In the genomic region with DNA sequence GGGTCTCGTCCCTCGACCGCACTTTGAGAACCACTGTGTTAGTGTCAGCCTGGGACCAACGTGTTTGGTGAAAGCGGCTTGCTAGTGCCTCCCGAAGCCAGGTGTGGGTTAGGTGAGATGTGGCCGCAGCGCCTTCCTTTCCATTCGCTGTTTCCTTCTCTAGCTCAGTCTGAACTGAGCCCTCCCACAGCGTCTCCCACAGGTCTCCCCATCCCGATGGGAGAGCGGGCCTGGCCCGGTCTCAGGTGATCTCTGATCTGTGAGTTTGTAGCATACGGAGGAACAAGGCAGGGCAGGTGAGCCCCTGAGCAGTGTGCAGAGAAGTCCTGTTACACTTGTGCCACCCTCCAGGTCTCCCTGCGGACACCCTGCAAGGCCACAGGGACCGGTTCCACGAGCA, we compare ENCODE assay signal across 14 cellular contexts. TPM values are rescaled to one million over a fixed set of nuclear protein-coding genes. Genes with fewer than 3 reads are reported as not detected.
DNase-seq lines count a peak whose midpoint lies in the region; ATAC-seq and TF ChIP-seq lines count a peak whose summit lies in the region.
"Had no signal": no experiment of that assay in that cellular context is flagged by ENCODE, and none has a peak within 500 bp of the region (broad histone marks: within the 10 kb centered on the region; RNA-seq: fewer than 3 reads in every experiment).

No MANE protein-coding gene starts in this region.

- H3K27ac ChIP-seq in caudate nucleus (ENCODE audit: low read depth, low read length) (peak overlapping the region; percentile 31), layer of hippocampus (ENCODE audit: low read depth, low read length) (peak overlapping the region; percentile 77), thoracic aorta (peak overlapping the region; percentile 17 to 91)
- H3K27ac ChIP-seq: A549, GM23248 had no signal

- no peaks in the 10 kb centered on the region for H3K27me3 ChIP-seq in H7 (ENCODE audit: control insufficient read depth, insufficient read depth, low read length)
- no peaks in the 10 kb centered on the region for H3K27me3 ChIP-seq in layer of hippocampus (ENCODE audit: control insufficient read depth, insufficient read depth, low read length)
- no peaks in the 10 kb centered on the region for H3K27me3 ChIP-seq in thoracic aorta (replicated peaks; ENCODE audit: insufficient read depth)
- H3K27me3 ChIP-seq: BE2C had no signal

- H3K4me3 ChIP-seq in H7 (ENCODE audit: insufficient read depth, low read depth, low read length), result no peak overlapping the region
- H3K4me3 ChIP-seq in thoracic aorta, result no peak overlapping the region
- H3K4me3 ChIP-seq: A549, GM23248 had no signal

- H3K36me3 ChIP-seq in H7 (replicated peaks; ENCODE audit: control insufficient read depth, insufficient read depth, low read length) (no peaks in the 10 kb centered on the region; the same call in 1 of the 2 replicates), thoracic aorta (peaks cover 42% of the 10 kb centered on the region)
- H3K36me3 ChIP-seq: BE2C had no signal

- DNase-seq in H7, result peak; percentile 61
- no peak for DNase-seq in caudate nucleus (lab: John Stamatoyannopoulos, UW)
- DNase-seq in thoracic aorta (ENCODE audit: low spot score), result no peak
- DNase-seq in activated T-cell treated with anti-CD3 and anti-CD28 coated beads, Interleukin-2, amount 50 U/mL, for 1 hour, result no peak
- no peak for DNase-seq in stimulated activated CD4-positive, alpha-beta T cell treated with anti-CD3 and anti-CD28 coated beads, Interleukin-4, amount 100 ng/mL, for 1 hour
- DNase-seq in NCI-H187 (lab: John Stamatoyannopoulos, UW), result no peak
- DNase-seq: BE2C, Caco-2, DND-41, GDM1, GM23248 had no signal

- ATAC-seq in thoracic aorta (ENCODE audit: insufficient number of reproducible peaks, low FRiP score, low read depth), result no peak
- ATAC-seq: A549, HepG2 had no signal

- no peak for TF ChIP-seq CTCF in thoracic aorta (IDR thresholded peaks at IDR 0.05)

- H3K4me1 ChIP-seq in thoracic aorta (ENCODE audit: control insufficient read depth in 1 of 2, low read depth in 2 of 2), result peaks cover 30 to 40% of the 10 kb centered on the region in 2 donors
- H3K4me1 ChIP-seq: A549 had no signal

- no peaks in the 10 kb centered on the region for H3K9me3 ChIP-seq in thoracic aorta
- H3K9me3 ChIP-seq: A549, BE2C, Caco-2 had no signal

RNA-seq across cellular contexts. Expression of gene HIP1R, which starts 19.3 kb away (rescaled TPM):
- 33.6 and 35.6 TPM in 2 replicates for total RNA-seq in H7 (2014; rRNA removed; shearing (Covaris generic))
- total RNA-seq in thoracic aorta, result 100 to 1,000 TPM; 109 to 131 TPM

RNA-seq across cellular contexts. Expression of gene VPS37B, which starts 41.4 kb away (rescaled TPM):
- total RNA-seq in H7 (2014; rRNA removed; shearing (Covaris generic)), result 14.7 and 20.9 TPM in 2 replicates
- total RNA-seq in thoracic aorta, result 10 to 100 TPM; 30.9 to 50.1 TPM
